Comparison of ENCODE assay signal across 1 cellular context in the genomic region with DNA sequence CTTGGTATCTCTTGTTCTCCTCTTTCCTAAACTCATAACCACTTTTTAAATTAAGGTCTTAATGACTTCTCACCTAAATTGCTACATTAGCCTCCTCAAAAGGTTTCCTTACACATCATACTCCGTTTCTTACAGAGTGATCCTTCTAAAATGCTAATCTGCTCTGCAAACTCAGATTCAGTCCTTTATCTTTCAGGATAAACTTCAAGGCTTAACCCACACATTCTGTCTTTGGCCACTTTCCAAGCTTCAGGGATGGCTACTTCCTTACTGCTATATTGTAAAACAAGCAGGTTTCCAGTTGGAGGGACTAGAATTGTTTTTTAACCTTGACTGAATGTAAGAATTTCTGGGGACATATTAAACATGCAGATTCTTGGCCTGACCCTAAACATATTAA.
TF ChIP-seq lines count a peak whose summit lies in the region.

No MANE protein-coding gene starts in this region.

TF ChIP-seq in HepG2, 621 proteins besides CTCF, POLR2A, EP300 and RAD21 (continued from another document):
- TF ChIP-seq, protein P1, sequence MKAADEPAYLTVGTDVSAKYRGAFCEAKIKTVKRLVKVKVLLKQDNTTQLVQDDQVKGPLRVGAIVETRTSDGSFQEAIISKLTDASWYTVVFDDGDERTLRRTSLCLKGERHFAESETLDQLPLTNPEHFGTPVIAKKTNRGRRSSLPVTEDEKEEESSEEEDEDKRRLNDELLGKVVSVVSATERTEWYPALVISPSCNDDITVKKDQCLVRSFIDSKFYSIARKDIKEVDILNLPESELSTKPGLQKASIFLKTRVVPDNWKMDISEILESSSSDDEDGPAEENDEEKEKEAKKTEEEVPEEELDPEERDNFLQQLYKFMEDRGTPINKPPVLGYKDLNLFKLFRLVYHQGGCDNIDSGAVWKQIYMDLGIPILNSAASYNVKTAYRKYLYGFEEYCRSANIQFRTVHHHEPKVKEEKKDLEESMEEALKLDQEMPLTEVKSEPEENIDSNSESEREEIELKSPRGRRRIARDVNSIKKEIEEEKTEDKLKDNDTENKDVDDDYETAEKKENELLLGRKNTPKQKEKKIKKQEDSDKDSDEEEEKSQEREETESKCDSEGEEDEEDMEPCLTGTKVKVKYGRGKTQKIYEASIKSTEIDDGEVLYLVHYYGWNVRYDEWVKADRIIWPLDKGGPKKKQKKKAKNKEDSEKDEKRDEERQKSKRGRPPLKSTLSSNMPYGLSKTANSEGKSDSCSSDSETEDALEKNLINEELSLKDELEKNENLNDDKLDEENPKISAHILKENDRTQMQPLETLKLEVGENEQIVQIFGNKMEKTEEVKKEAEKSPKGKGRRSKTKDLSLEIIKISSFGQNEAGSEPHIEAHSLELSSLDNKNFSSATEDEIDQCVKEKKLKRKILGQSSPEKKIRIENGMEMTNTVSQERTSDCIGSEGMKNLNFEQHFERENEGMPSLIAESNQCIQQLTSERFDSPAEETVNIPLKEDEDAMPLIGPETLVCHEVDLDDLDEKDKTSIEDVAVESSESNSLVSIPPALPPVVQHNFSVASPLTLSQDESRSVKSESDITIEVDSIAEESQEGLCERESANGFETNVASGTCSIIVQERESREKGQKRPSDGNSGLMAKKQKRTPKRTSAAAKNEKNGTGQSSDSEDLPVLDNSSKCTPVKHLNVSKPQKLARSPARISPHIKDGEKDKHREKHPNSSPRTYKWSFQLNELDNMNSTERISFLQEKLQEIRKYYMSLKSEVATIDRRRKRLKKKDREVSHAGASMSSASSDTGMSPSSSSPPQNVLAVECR (CRISPR knock-in tag; IDR thresholded peaks at IDR 0.05; ENCODE audit: borderline replicate concordance): no peak
- no peak for TF ChIP-seq ZNF263 (CRISPR knock-in tag; IDR thresholded peaks at IDR 0.05)
- TF ChIP-seq, protein P2, sequence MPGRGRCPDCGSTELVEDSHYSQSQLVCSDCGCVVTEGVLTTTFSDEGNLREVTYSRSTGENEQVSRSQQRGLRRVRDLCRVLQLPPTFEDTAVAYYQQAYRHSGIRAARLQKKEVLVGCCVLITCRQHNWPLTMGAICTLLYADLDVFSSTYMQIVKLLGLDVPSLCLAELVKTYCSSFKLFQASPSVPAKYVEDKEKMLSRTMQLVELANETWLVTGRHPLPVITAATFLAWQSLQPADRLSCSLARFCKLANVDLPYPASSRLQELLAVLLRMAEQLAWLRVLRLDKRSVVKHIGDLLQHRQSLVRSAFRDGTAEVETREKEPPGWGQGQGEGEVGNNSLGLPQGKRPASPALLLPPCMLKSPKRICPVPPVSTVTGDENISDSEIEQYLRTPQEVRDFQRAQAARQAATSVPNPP (CRISPR knock-in tag; IDR thresholded peaks at IDR 0.05): no peak
- TF ChIP-seq RARG (CRISPR knock-in tag; IDR thresholded peaks at IDR 0.05; ENCODE audit: low read depth): no peak
- TF ChIP-seq, protein P3, sequence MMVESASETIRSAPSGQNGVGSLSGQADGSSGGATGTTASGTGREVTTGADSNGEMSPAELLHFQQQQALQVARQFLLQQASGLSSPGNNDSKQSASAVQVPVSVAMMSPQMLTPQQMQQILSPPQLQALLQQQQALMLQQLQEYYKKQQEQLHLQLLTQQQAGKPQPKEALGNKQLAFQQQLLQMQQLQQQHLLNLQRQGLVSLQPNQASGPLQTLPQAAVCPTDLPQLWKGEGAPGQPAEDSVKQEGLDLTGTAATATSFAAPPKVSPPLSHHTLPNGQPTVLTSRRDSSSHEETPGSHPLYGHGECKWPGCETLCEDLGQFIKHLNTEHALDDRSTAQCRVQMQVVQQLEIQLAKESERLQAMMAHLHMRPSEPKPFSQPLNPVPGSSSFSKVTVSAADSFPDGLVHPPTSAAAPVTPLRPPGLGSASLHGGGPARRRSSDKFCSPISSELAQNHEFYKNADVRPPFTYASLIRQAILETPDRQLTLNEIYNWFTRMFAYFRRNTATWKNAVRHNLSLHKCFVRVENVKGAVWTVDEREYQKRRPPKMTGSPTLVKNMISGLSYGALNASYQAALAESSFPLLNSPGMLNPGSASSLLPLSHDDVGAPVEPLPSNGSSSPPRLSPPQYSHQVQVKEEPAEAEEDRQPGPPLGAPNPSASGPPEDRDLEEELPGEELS (CRISPR knock-in tag; IDR thresholded peaks at IDR 0.05): no peak
- TF ChIP-seq ZNF17 (CRISPR knock-in tag; IDR thresholded peaks at IDR 0.05): no peak
- TF ChIP-seq, protein P4, sequence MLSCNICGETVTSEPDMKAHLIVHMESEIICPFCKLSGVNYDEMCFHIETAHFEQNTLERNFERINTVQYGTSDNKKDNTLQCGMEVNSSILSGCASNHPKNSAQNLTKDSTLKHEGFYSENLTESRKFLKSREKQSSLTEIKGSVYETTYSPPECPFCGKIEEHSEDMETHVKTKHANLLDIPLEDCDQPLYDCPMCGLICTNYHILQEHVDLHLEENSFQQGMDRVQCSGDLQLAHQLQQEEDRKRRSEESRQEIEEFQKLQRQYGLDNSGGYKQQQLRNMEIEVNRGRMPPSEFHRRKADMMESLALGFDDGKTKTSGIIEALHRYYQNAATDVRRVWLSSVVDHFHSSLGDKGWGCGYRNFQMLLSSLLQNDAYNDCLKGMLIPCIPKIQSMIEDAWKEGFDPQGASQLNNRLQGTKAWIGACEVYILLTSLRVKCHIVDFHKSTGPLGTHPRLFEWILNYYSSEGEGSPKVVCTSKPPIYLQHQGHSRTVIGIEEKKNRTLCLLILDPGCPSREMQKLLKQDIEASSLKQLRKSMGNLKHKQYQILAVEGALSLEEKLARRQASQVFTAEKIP (CRISPR knock-in tag; IDR thresholded peaks at IDR 0.05; ENCODE audit: borderline replicate concordance): no peak
